ENCODE assay signal across 10 cellular contexts in the genomic region with DNA sequence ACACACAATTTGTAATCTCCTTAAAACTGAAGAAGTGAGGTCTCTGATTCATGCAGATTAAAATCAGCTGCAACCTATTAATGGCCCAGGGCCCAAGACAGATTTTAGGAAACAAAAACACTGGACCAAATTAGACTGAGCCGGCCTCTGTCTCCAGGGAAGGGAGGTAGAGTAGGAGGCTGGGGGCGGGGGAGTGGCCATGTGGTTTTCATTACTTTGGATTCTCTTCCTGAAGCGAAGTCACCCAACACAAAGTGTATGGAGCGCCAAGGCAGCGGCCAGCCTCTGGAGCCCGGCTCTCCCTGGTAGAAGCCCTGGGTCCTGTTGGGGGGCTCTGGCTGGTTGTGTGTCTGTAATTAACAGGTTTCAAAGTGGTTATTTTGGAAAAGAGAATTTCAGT.
DNase-seq lines count a peak whose midpoint lies in the region; ATAC-seq and TF ChIP-seq lines count a peak whose summit lies in the region.
"Had no signal": no experiment of that assay in that cellular context is flagged by ENCODE, and none has a peak within 500 bp of the region (broad histone marks: within the 10 kb centered on the region; RNA-seq: fewer than 3 reads in every experiment).

No MANE protein-coding gene starts in this region.

- no peak overlapping the region for H3K4me3 ChIP-seq in suprapubic skin
- H3K4me3 ChIP-seq: left lung had no signal

- no peak overlapping the region for H3K4me3 Mint-ChIP-seq in MCF 10A (ENCODE audit: unreplicated experiment)
- H3K4me3 Mint-ChIP-seq in memory B cell, result no peak overlapping the region

- no peak for TF ChIP-seq POLR2A in suprapubic skin (IDR thresholded peaks at IDR 0.05)

- TF ChIP-seq CTCF in MCF 10A (IDR thresholded peaks at IDR 0.05; ENCODE audit: unreplicated experiment) (no peak), suprapubic skin (IDR thresholded peaks at IDR 0.05) (no peak)

- WGBS in suprapubic skin, result 71% methylated on average over 6 of the region's 6 CpGs

- H3K36me3 ChIP-seq in suprapubic skin, result no peaks in the 10 kb centered on the region
- H3K36me3 ChIP-seq: left lung had no signal

- intact Hi-C loops in MCF 10A (cut with micrococcal nuclease), result no loop called here

- H3K27me3 ChIP-seq in suprapubic skin, result no peaks in the 10 kb centered on the region
- H3K27me3 ChIP-seq: left lung had no signal

- H3K36me3 Mint-ChIP-seq in MCF 10A (ENCODE audit: insufficient read depth, unreplicated experiment), result no peaks in the 10 kb centered on the region
- no peaks in the 10 kb centered on the region for H3K36me3 Mint-ChIP-seq in memory B cell

- H3K4me1 ChIP-seq in suprapubic skin, result peaks cover 84% of the 10 kb centered on the region

- TF ChIP-seq EP300 in suprapubic skin (IDR thresholded peaks at IDR 0.05), result no peak

- BruUV-seq in MCF 10A (replicated peaks; lab: Mats Ljungman, UMichigan), result no TSS peak

- POLR2A ChIA-PET in MCF 10A (lab: Yijun Ruan, JAX), result interaction anchor here (0.6 to 1.6 kb wide), 3 partner anchors 280 to 593 kb away, joined by 3 to 6 read pairs (median 3); a partner anchor contains a TSS

- H3K9me3 Mint-ChIP-seq in MCF 10A (ENCODE audit: unreplicated experiment) (no peaks in the 10 kb centered on the region), memory B cell (no peaks in the 10 kb centered on the region)

- no peaks in the 10 kb centered on the region for H3K9me3 ChIP-seq in suprapubic skin
- H3K9me3 ChIP-seq: left lung had no signal

- H3K27ac Mint-ChIP-seq in MCF 10A (ENCODE audit: low read depth, unreplicated experiment) (peak overlapping the region; percentile 61), memory B cell (peak overlapping the region; percentile 45)

- peak; percentile 42 for DNase-seq in ELF-1 (ENCODE audit: low read depth, low spot score)
- no peak for DNase-seq in MCF 10A (ENCODE audit: unreplicated experiment)
- DNase-seq in memory B cell (ENCODE audit: low spot score in 2 of 2), result no peak
- DNase-seq in suprapubic skin (ENCODE audit: low spot score in 2 of 2), result peak in 1 of 2 donors; percentile 87
- no peak for DNase-seq in NAMALWA (ENCODE audit: low spot score)
- DNase-seq in central memory CD4-positive, alpha-beta T cell, result no peak
- DNase-seq in A172 (ENCODE audit: low spot score), result no peak
- DNase-seq: left lung; stimulated activated CD4-positive, alpha-beta T cell treated with anti-CD3 and anti-CD28 coated beads, Interleukin-4, amount 100 ng/mL, for 1 hour had no signal

- ATAC-seq in memory B cell (ENCODE audit: low read depth), result no peak
- ATAC-seq in HG02678 (IDR thresholded peaks at IDR 0.05; ENCODE audit: unreplicated experiment), result no peak
- ATAC-seq: left lung had no signal

- CTCF ChIA-PET in MCF 10A (lab: Yijun Ruan, JAX), result interaction anchor here (3.0 kb wide), 1 partner anchor 9 kb away, joined by 9 read pairs; no protein-coding TSS in a partner anchor

- no peaks in the 10 kb centered on the region for H3K27me3 Mint-ChIP-seq in MCF 10A (ENCODE audit: insufficient read depth, unreplicated experiment)
- H3K27me3 Mint-ChIP-seq in memory B cell, result no peaks in the 10 kb centered on the region

- H3K27ac ChIP-seq in suprapubic skin, result peak overlapping the region; percentile 78

- H3K4me1 Mint-ChIP-seq in MCF 10A (ENCODE audit: insufficient read depth, unreplicated experiment) (peaks cover 35% of the 10 kb centered on the region), memory B cell (peaks cover 51% of the 10 kb centered on the region)
